8 cellular contexts compared by ENCODE assay signal in the genomic region with DNA sequence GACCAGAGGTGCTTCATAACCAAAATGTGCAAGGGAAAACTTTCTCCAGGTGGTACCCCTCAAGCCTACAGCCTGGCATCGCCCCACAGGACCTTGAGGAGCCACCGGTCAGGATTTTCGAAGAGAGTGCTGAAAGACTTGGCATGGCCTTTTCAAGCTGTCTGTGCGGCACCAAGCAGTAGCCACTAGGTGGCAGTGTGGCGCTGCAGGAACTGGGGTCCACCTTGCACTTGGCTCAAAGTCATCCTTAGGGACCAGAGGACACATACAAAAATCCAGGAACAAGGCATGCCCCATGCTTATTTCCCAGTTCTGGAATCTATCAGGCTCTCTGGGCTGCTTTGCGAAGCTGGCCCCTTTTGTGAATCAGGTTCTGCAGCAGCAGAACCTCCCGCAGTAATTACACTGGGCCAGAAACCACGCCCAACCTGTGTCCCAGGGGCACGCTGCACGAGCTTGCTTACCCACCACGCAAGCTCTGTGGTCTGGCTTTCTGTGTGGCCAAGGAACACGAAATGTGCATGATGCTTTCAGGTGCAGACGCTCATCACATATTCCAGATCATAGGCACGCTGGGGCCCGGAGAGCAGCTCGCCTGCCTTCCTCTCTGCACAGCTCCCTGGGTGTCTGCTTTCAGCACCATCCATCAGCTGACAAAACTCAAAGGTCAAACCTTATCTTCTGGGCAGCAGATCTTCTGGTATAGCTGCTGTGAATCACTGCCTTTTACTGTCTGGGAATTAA.
A peak's percentile ranks its signal among the peaks of the same experiment; 100 is the strongest.
DNase-seq lines count a peak whose midpoint lies in the region; ATAC-seq, FAIRE-seq and TF ChIP-seq lines count a peak whose summit lies in the region.

No MANE protein-coding gene starts in this region.

- dilution Hi-C loops in keratinocyte (cut with MboI; ENCODE audit: extremely low pct_ligation_motif_present, low sequenced_read_pairs) = no loop called here

- peak; percentile 97 for TF ChIP-seq CTCF in GM12865 (IDR thresholded peaks at IDR 0.05; ENCODE audit: insufficient read depth, low read depth, low read length, missing control alignments)
- peak; percentile 73 for TF ChIP-seq CTCF in activated B cell treated with CpG ODN at 0.5 μM for 24 hours (IDR thresholded peaks at IDR 0.05)
- peak; percentile 99 for TF ChIP-seq CTCF in bronchial epithelial cell (IDR thresholded peaks at IDR 0.05; ENCODE audit: insufficient read depth, low read length, severe bottlenecking)
- TF ChIP-seq CTCF in keratinocyte (optimal IDR thresholded peaks at IDR 0.05 in 1 of 3, IDR thresholded peaks at IDR 0.05 in 1 of 3, conservative IDR thresholded peaks at IDR 0.05 in 1 of 3; ENCODE audit: extremely low read depth in 1 of 3, insufficient read depth in 2 of 3, low read length in 3 of 3) = peak in 2 of 3 experiments; percentile 90 to 98

- no peak overlapping the region for H2AFZ ChIP-seq in keratinocyte (ENCODE audit: control insufficient read depth, low read length)

- H3K36me3 Mint-ChIP-seq in activated B cell treated with CpG ODN at 0.5 μM for 24 hours (ENCODE audit: low read depth) = peaks cover 41% of the 10 kb centered on the region

- H3K9ac ChIP-seq in keratinocyte (ENCODE audit: control insufficient read depth, extremely low read depth, insufficient read depth, low read length) = no peak overlapping the region

- H3K27me3 Mint-ChIP-seq in activated B cell treated with CpG ODN at 0.5 μM for 24 hours = peaks cover 17% of the 10 kb centered on the region

- H3K4me3 Mint-ChIP-seq in activated B cell treated with CpG ODN at 0.5 μM for 24 hours = no peak overlapping the region

- FAIRE-seq in bronchial epithelial cell (lab: Jason Lieb, UNC) = no peak
- FAIRE-seq in keratinocyte (lab: Jason Lieb, UNC) = peak; percentile 62

- H3K36me3 ChIP-seq in bronchial epithelial cell (ENCODE audit: control insufficient read depth, insufficient read depth, low read length) (peaks cover 5% of the 10 kb centered on the region), keratinocyte (ENCODE audit: control insufficient read depth in 2 of 2, extremely low read depth in 1 of 2, insufficient read depth in 2 of 2, low read length in 2 of 2) (peaks cover 17 to 31% of the 10 kb centered on the region in 2 experiments)

- H3K4me3 ChIP-seq in GM12865 (ENCODE audit: low read depth, low read length) = no peak overlapping the region
- H3K4me3 ChIP-seq in bronchial epithelial cell (ENCODE audit: low read depth, low read length) = no peak overlapping the region
- H3K4me3 ChIP-seq in keratinocyte (ENCODE audit: control insufficient read depth in 2 of 3, extremely low read depth in 1 of 3, insufficient read depth in 2 of 3, low read depth in 1 of 3, low read length in 3 of 3) = no peak overlapping the region

- no peaks in the 10 kb centered on the region for H3K9me1 ChIP-seq in keratinocyte (ENCODE audit: control insufficient read depth, extremely low read depth, insufficient read depth, low read length)

- no peak overlapping the region for H3K4me2 ChIP-seq in keratinocyte (ENCODE audit: control insufficient read depth, extremely low read depth, insufficient read depth, low read depth, low read length)

- no peaks in the 10 kb centered on the region for H3K4me1 ChIP-seq in keratinocyte (ENCODE audit: control insufficient read depth, extremely low read depth, insufficient read depth, low read length)

- DNase-seq in GM12865 (ENCODE audit: low read depth) (peak; percentile 85), NCI-H345 (lab: John Stamatoyannopoulos, UW) (peak; percentile 74), activated B cell treated with CpG ODN at 0.5 μM for 24 hours (peak; percentile 62), bronchial epithelial cell (ENCODE audit: low read depth) (peak; percentile 65), keratinocyte (ENCODE audit: low read depth, low spot score) (peak; percentile 28)
- DNase-seq in stimulated activated CD4-positive, alpha-beta T cell treated with anti-CD3 and anti-CD28 coated beads, Interleukin-1b, Interleukin-23, amount 100 ng/mL, for 24 hours (ENCODE audit: low read depth in 4 of 4, low spot score in 1 of 4) = peak; percentile 45 to 64 (median 58)

- no peaks in the 10 kb centered on the region for H3K9me3 ChIP-seq in keratinocyte (ENCODE audit: control insufficient read depth, low read depth, low read length)

- intact Hi-C loops in activated B cell treated with CpG ODN at 0.5 μM for 24 hours (cut with micrococcal nuclease) = loop anchor here (1.0 to 2.0 kb wide), 5 partner anchors 14 to 607 kb away; no protein-coding TSS in a partner anchor

- H3K27me3 ChIP-seq in bronchial epithelial cell (ENCODE audit: control insufficient read depth, insufficient read depth, low read length) (no peaks in the 10 kb centered on the region), keratinocyte (ENCODE audit: control insufficient read depth, extremely low read depth, insufficient read depth, low read length) (peaks cover 8% of the 10 kb centered on the region)

- H3K79me2 ChIP-seq in keratinocyte (ENCODE audit: control insufficient read depth, insufficient read depth, low read length) = no peaks in the 10 kb centered on the region

- no peaks in the 10 kb centered on the region for H4K20me1 ChIP-seq in keratinocyte (ENCODE audit: control insufficient read depth, extremely low read depth, insufficient read depth, low read length)

- H3K9me3 Mint-ChIP-seq in activated B cell treated with CpG ODN at 0.5 μM for 24 hours = no peaks in the 10 kb centered on the region

- peaks cover 5% of the 10 kb centered on the region for H3K4me1 Mint-ChIP-seq in activated B cell treated with CpG ODN at 0.5 μM for 24 hours

- H3K27ac Mint-ChIP-seq in activated B cell treated with CpG ODN at 0.5 μM for 24 hours = peak overlapping the region; percentile 46

- H3K27ac ChIP-seq in keratinocyte (ENCODE audit: control insufficient read depth, insufficient read depth, low read length) = no peak overlapping the region

- CTCF ChIA-PET in activated B cell treated with CpG ODN at 0.5 μM for 24 hours (lab: Charles Lee) = interaction anchor here (0.6 to 4.0 kb wide), 24 partner anchors 9 to 607 kb away, joined by 3 to 35 read pairs (median 4); a partner anchor contains a TSS

- ATAC-seq in HG02678 (IDR thresholded peaks at IDR 0.05; ENCODE audit: unreplicated experiment) = peak; percentile 80
- peak; percentile 85 for ATAC-seq in activated B cell treated with CpG ODN at 0.5 μM for 24 hours (ENCODE audit: low read depth)
- no peak for ATAC-seq in HG03097 (IDR thresholded peaks at IDR 0.05; ENCODE audit: low FRiP score, unreplicated experiment)

- POLR2A ChIA-PET in activated B cell treated with CpG ODN at 0.5 μM for 24 hours (lab: Charles Lee) = interaction anchor here (0.6 kb wide), 1 partner anchor 88 kb away, joined by 3 read pairs; a partner anchor contains a TSS

Comparison
In these comparisons a context has a peak if more than half of its experiments do, and no peak if none do; other contexts are left out.
1. DNase-seq: peak in every context shown above with its lines; median percentile 85 in GM12865; 74 in NCI-H345; 65 in bronchial epithelial cell; 62 in activated B cell treated with CpG ODN at 0.5 μM for 24 hours; 58 in stimulated activated CD4-positive, alpha-beta T cell treated with anti-CD3 and anti-CD28 coated beads, Interleukin-1b, Interleukin-23, amount 100 ng/mL, for 24 hours; 28 in keratinocyte.